In genomic region chrX:7330971-7331746, GRCh38 we compare ENCODE assay signal across 14 cellular contexts.
DNase-seq lines count a peak whose midpoint lies in the region; ATAC-seq and TF ChIP-seq lines count a peak whose summit lies in the region.
"Had no signal": no experiment of that assay in that cellular context is flagged by ENCODE, and none has a peak within 500 bp of the region (broad histone marks: within the 10 kb centered on the region; RNA-seq: fewer than 3 reads in every experiment).

No MANE protein-coding gene starts in this region.

- ATAC-seq in SK-N-SH treated with all-trans-retinoic acid at 6 μM for 48 hours (no peak), HG03175 (IDR thresholded peaks at IDR 0.05; ENCODE audit: unreplicated experiment) (no peak)
- ATAC-seq: upper lobe of right lung had no signal

- peak overlapping the region; percentile 81 for H3K27ac Mint-ChIP-seq in neural crest cell (ENCODE audit: unreplicated experiment)
- H3K27ac Mint-ChIP-seq: activated naive CD8-positive, alpha-beta T cell; B cell had no signal

- H2AFZ ChIP-seq in ACC112 (ENCODE audit: low read length, unreplicated experiment) = peak overlapping the region; percentile 74

- H3K79me2 ChIP-seq in ACC112 (ENCODE audit: control insufficient read depth, insufficient read depth, low read length, unreplicated experiment) = no peaks in the 10 kb centered on the region

- peaks cover under 1% of the 10 kb centered on the region for H3K9me3 Mint-ChIP-seq in neural crest cell

- peaks cover 12% of the 10 kb centered on the region for H3K4me1 Mint-ChIP-seq in neural crest cell

- peak overlapping the region; percentile 100 for H3K27ac ChIP-seq in ACC112 (ENCODE audit: low read depth, low read length)
- H3K27ac ChIP-seq: heart right ventricle, lower lobe of right lung, upper lobe of right lung had no signal

- no peaks in the 10 kb centered on the region; the same call in 1 of the 2 replicates for H3K36me3 ChIP-seq in ACC112 (ENCODE audit: insufficient read depth, low read length)
- H3K36me3 ChIP-seq: lower lobe of right lung, upper lobe of right lung had no signal

- peaks cover 13% of the 10 kb centered on the region for H3K36me3 Mint-ChIP-seq in neural crest cell (ENCODE audit: low read depth)

- TF ChIP-seq CTCF in choroid plexus epithelial cell (conservative IDR thresholded peaks at IDR 0.05; ENCODE audit: low read depth, low read length) (no peak), neural crest cell (conservative IDR thresholded peaks at IDR 0.05) (no peak)

- DNase-seq in HS-27A (ENCODE audit: low read depth) = peak; percentile 33
- peak; percentile 65 for DNase-seq in choroid plexus epithelial cell (ENCODE audit: low read depth)
- DNase-seq in neural crest cell (ENCODE audit: low read depth, low spot score) = no peak
- DNase-seq in activated CD8-positive, alpha-beta memory T cell treated with anti-CD3 and anti-CD28 coated beads for 24 hours = no peak
- DNase-seq in stimulated activated CD4-positive, alpha-beta T cell treated with anti-CD3 and anti-CD28 coated beads, Interleukin-4, amount 100 ng/mL, for 24 hours = no peak
- DNase-seq: DMS79, heart right ventricle, lower lobe of right lung, upper lobe of right lung had no signal

- H3K4me1 ChIP-seq in ACC112 (ENCODE audit: control insufficient read depth, insufficient read depth, low read length, unreplicated experiment) = peaks cover 50% of the 10 kb centered on the region
- H3K4me1 ChIP-seq: heart right ventricle, lower lobe of right lung, upper lobe of right lung had no signal

- H3K27me3 ChIP-seq in ACC112 (ENCODE audit: insufficient read depth, low read length) = no peaks in the 10 kb centered on the region
- H3K27me3 ChIP-seq: heart right ventricle, upper lobe of right lung had no signal

- no peaks in the 10 kb centered on the region for H3K27me3 Mint-ChIP-seq in neural crest cell (ENCODE audit: low read depth)
- H3K27me3 Mint-ChIP-seq: activated naive CD8-positive, alpha-beta T cell; B cell had no signal

- H3K4me3 Mint-ChIP-seq in neural crest cell = no peak overlapping the region
- H3K4me3 Mint-ChIP-seq: activated naive CD8-positive, alpha-beta T cell; B cell had no signal

- H3K4me3 ChIP-seq in ACC112 (ENCODE audit: low read depth, low read length) (peak overlapping the region; percentile 56; the same call in 1 of the 2 replicates), choroid plexus epithelial cell (ENCODE audit: low read depth, low read length) (no peak overlapping the region)
- H3K4me3 ChIP-seq: heart right ventricle, lower lobe of right lung, upper lobe of right lung had no signal

TF ChIP-seq in SK-N-SH treated with all-trans-retinoic acid at 6 μM for 48 hours, 23 proteins besides CTCF, POLR2A, EP300 and RAD21:
- no peak for TF ChIP-seq PPARA (CRISPR knock-in tag; IDR thresholded peaks at IDR 0.05; ENCODE audit: borderline replicate concordance)
- TF ChIP-seq CSDC2 (CRISPR knock-in tag; IDR thresholded peaks at IDR 0.05) = no peak
- TF ChIP-seq ZFP30 (CRISPR knock-in tag; IDR thresholded peaks at IDR 0.05) = no peak
- no peak for TF ChIP-seq ZFP3 (CRISPR knock-in tag; IDR thresholded peaks at IDR 0.05)
- no peak for TF ChIP-seq TSHZ2 (CRISPR knock-in tag; IDR thresholded peaks at IDR 0.05)
- no peak for TF ChIP-seq ESRRG (CRISPR knock-in tag; IDR thresholded peaks at IDR 0.05)
- TF ChIP-seq GLIS3 (CRISPR knock-in tag; IDR thresholded peaks at IDR 0.05) = no peak
- TF ChIP-seq BACH2 (CRISPR knock-in tag; IDR thresholded peaks at IDR 0.05; ENCODE audit: borderline replicate concordance) = no peak
- TF ChIP-seq TOX (CRISPR knock-in tag; IDR thresholded peaks at IDR 0.05; ENCODE audit: borderline replicate concordance) = no peak
- TF ChIP-seq TCF4 (CRISPR knock-in tag; IDR thresholded peaks at IDR 0.05; ENCODE audit: borderline replicate concordance) = no peak
- TF ChIP-seq ZC3H10 (CRISPR knock-in tag; IDR thresholded peaks at IDR 0.05) = no peak
- no peak for TF ChIP-seq ISL1 (CRISPR knock-in tag; IDR thresholded peaks at IDR 0.05)
- TF ChIP-seq SNAI2 (CRISPR knock-in tag; IDR thresholded peaks at IDR 0.05) = no peak
- TF ChIP-seq ZNF70 (CRISPR knock-in tag; IDR thresholded peaks at IDR 0.05) = no peak
- TF ChIP-seq OSR1 (CRISPR knock-in tag; IDR thresholded peaks at IDR 0.05) = no peak
- TF ChIP-seq ZNF8 (CRISPR knock-in tag; IDR thresholded peaks at IDR 0.05) = no peak
- no peak for TF ChIP-seq PATZ1 (CRISPR knock-in tag; IDR thresholded peaks at IDR 0.05; ENCODE audit: borderline replicate concordance)
- TF ChIP-seq POU6F1 (CRISPR knock-in tag; IDR thresholded peaks at IDR 0.05; ENCODE audit: borderline replicate concordance, low read depth) = no peak
- TF ChIP-seq ARNTL (CRISPR knock-in tag; IDR thresholded peaks at IDR 0.05; ENCODE audit: borderline replicate concordance, low read depth) = no peak

Comparison
In these comparisons a context has a peak if more than half of its experiments do, and no peak if none do; other contexts are left out.
1. DNase-seq: peak in HS-27A (single experiment) and choroid plexus epithelial cell (single experiment); none in neural crest cell (single experiment), activated CD8-positive, alpha-beta memory T cell treated with anti-CD3 and anti-CD28 coated beads for 24 hours (single experiment) and stimulated activated CD4-positive, alpha-beta T cell treated with anti-CD3 and anti-CD28 coated beads, Interleukin-4, amount 100 ng/mL, for 24 hours (single experiment).